1 cellular context compared by ENCODE assay signal in genomic region chr11:32110795-32111194, GRCh38.
A peak's percentile ranks its signal among the peaks of the same experiment; 100 is the strongest.
TF ChIP-seq lines count a peak whose summit lies in the region.

No MANE protein-coding gene starts in this region.

TF ChIP-seq in HepG2, 621 proteins besides CTCF, POLR2A, EP300 and RAD21 (continued from another document):
- TF ChIP-seq, protein P1, sequence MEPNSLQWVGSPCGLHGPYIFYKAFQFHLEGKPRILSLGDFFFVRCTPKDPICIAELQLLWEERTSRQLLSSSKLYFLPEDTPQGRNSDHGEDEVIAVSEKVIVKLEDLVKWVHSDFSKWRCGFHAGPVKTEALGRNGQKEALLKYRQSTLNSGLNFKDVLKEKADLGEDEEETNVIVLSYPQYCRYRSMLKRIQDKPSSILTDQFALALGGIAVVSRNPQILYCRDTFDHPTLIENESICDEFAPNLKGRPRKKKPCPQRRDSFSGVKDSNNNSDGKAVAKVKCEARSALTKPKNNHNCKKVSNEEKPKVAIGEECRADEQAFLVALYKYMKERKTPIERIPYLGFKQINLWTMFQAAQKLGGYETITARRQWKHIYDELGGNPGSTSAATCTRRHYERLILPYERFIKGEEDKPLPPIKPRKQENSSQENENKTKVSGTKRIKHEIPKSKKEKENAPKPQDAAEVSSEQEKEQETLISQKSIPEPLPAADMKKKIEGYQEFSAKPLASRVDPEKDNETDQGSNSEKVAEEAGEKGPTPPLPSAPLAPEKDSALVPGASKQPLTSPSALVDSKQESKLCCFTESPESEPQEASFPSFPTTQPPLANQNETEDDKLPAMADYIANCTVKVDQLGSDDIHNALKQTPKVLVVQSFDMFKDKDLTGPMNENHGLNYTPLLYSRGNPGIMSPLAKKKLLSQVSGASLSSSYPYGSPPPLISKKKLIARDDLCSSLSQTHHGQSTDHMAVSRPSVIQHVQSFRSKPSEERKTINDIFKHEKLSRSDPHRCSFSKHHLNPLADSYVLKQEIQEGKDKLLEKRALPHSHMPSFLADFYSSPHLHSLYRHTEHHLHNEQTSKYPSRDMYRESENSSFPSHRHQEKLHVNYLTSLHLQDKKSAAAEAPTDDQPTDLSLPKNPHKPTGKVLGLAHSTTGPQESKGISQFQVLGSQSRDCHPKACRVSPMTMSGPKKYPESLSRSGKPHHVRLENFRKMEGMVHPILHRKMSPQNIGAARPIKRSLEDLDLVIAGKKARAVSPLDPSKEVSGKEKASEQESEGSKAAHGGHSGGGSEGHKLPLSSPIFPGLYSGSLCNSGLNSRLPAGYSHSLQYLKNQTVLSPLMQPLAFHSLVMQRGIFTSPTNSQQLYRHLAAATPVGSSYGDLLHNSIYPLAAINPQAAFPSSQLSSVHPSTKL (CRISPR knock-in tag; IDR thresholded peaks at IDR 0.05) = peak; percentile 47; the same call in 1 of the 2 replicates
- TF ChIP-seq ZNF609 (CRISPR knock-in tag; IDR thresholded peaks at IDR 0.05; ENCODE audit: borderline replicate concordance) = peak; percentile 40; the same call in 1 of the 2 replicates
- TF ChIP-seq NR2F6 (IDR thresholded peaks at IDR 0.05) = peak; percentile 55
- TF ChIP-seq NR2F6 (CRISPR knock-in tag; IDR thresholded peaks at IDR 0.05) = no peak
- TF ChIP-seq NR2C2 (CRISPR knock-in tag; IDR thresholded peaks at IDR 0.05; ENCODE audit: borderline replicate concordance) = peak; percentile 36
- TF ChIP-seq ZNF550 (CRISPR knock-in tag; IDR thresholded peaks at IDR 0.05; ENCODE audit: borderline replicate concordance) = no peak
- no peak for TF ChIP-seq SOX6 (IDR thresholded peaks at IDR 0.05)
- TF ChIP-seq SOX6 (CRISPR knock-in tag; IDR thresholded peaks at IDR 0.05) = 0 out of 2 replicates have a peak, but pooled peaks have one; percentile 12
- peak; percentile 37; the same call in 1 of the 2 replicates for TF ChIP-seq FOSL2 (CRISPR knock-in tag; IDR thresholded peaks at IDR 0.05)
- TF ChIP-seq TCF7 (IDR thresholded peaks at IDR 0.05; ENCODE audit: low read depth) = 0 out of 2 replicates have a peak, but pooled peaks have one; percentile 32
- no peak for TF ChIP-seq KDM2A (CRISPR knock-in tag; IDR thresholded peaks at IDR 0.05; ENCODE audit: borderline replicate concordance, low read depth)
- TF ChIP-seq HHEX (CRISPR knock-in tag; IDR thresholded peaks at IDR 0.05) = peak; percentile 42; the same call in 1 of the 2 replicates
- TF ChIP-seq RARA (CRISPR knock-in tag; IDR thresholded peaks at IDR 0.05) = peak; percentile 78
- TF ChIP-seq FOXA3 (CRISPR knock-in tag; IDR thresholded peaks at IDR 0.05) = peak; percentile 30; the same call in 1 of the 2 replicates
- TF ChIP-seq ZNF724P (CRISPR knock-in tag; IDR thresholded peaks at IDR 0.05; ENCODE audit: borderline replicate concordance) = no peak
